Comparison of ENCODE assay signal across 1 cellular context in genomic region chr4:47485047-47485692, GRCh38.
TF ChIP-seq lines count a peak whose summit lies in the region.

ATP10D (plus strand) TSS chr4:47485275; CDS start chr4:47512541, 27,266 bp downstream.

TF ChIP-seq in WTC11, 78 proteins besides CTCF, POLR2A, EP300 and RAD21 (continued from another document):
- TF ChIP-seq, protein P1, sequence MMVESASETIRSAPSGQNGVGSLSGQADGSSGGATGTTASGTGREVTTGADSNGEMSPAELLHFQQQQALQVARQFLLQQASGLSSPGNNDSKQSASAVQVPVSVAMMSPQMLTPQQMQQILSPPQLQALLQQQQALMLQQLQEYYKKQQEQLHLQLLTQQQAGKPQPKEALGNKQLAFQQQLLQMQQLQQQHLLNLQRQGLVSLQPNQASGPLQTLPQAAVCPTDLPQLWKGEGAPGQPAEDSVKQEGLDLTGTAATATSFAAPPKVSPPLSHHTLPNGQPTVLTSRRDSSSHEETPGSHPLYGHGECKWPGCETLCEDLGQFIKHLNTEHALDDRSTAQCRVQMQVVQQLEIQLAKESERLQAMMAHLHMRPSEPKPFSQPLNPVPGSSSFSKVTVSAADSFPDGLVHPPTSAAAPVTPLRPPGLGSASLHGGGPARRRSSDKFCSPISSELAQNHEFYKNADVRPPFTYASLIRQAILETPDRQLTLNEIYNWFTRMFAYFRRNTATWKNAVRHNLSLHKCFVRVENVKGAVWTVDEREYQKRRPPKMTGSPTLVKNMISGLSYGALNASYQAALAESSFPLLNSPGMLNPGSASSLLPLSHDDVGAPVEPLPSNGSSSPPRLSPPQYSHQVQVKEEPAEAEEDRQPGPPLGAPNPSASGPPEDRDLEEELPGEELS (CRISPR knock-in tag; IDR thresholded peaks at IDR 0.05) = no peak
- no peak for TF ChIP-seq ZBTB21 (CRISPR knock-in tag; IDR thresholded peaks at IDR 0.05; ENCODE audit: borderline replicate concordance)
- TF ChIP-seq TCF7 (CRISPR knock-in tag; IDR thresholded peaks at IDR 0.05; ENCODE audit: low read depth) = no peak
- no peak for TF ChIP-seq ZNF423 (CRISPR knock-in tag; IDR thresholded peaks at IDR 0.05)
- no peak for TF ChIP-seq EMX1 (CRISPR knock-in tag; IDR thresholded peaks at IDR 0.05)
- TF ChIP-seq, protein P2, sequence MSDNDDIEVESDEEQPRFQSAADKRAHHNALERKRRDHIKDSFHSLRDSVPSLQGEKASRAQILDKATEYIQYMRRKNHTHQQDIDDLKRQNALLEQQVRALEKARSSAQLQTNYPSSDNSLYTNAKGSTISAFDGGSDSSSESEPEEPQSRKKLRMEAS (CRISPR knock-in tag; IDR thresholded peaks at IDR 0.05) = no peak
- TF ChIP-seq MXD4 (CRISPR knock-in tag; IDR thresholded peaks at IDR 0.05; ENCODE audit: borderline replicate concordance) = no peak
- no peak for TF ChIP-seq ATF6 (CRISPR knock-in tag; IDR thresholded peaks at IDR 0.05)
- TF ChIP-seq AFF4 (CRISPR knock-in tag; IDR thresholded peaks at IDR 0.05; ENCODE audit: borderline replicate concordance) = no peak
- no peak for TF ChIP-seq JAZF1 (CRISPR knock-in tag; IDR thresholded peaks at IDR 0.05)
- TF ChIP-seq, protein P3, sequence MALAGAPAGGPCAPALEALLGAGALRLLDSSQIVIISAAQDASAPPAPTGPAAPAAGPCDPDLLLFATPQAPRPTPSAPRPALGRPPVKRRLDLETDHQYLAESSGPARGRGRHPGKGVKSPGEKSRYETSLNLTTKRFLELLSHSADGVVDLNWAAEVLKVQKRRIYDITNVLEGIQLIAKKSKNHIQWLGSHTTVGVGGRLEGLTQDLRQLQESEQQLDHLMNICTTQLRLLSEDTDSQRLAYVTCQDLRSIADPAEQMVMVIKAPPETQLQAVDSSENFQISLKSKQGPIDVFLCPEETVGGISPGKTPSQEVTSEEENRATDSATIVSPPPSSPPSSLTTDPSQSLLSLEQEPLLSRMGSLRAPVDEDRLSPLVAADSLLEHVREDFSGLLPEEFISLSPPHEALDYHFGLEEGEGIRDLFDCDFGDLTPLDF (CRISPR knock-in tag; IDR thresholded peaks at IDR 0.05) = no peak
- TF ChIP-seq NFATC4 (CRISPR knock-in tag; IDR thresholded peaks at IDR 0.05) = no peak
- no peak for TF ChIP-seq FOXK1 (CRISPR knock-in tag; IDR thresholded peaks at IDR 0.05)
- no peak for TF ChIP-seq ESRRA (CRISPR knock-in tag; IDR thresholded peaks at IDR 0.05; ENCODE audit: borderline replicate concordance)
- TF ChIP-seq FOXP1 (CRISPR knock-in tag; IDR thresholded peaks at IDR 0.05; ENCODE audit: borderline replicate concordance) = peak; percentile 38; the same call in 1 of the 2 replicates
- no peak for TF ChIP-seq ZNF281 (CRISPR knock-in tag; IDR thresholded peaks at IDR 0.05)
- TF ChIP-seq, protein P4, sequence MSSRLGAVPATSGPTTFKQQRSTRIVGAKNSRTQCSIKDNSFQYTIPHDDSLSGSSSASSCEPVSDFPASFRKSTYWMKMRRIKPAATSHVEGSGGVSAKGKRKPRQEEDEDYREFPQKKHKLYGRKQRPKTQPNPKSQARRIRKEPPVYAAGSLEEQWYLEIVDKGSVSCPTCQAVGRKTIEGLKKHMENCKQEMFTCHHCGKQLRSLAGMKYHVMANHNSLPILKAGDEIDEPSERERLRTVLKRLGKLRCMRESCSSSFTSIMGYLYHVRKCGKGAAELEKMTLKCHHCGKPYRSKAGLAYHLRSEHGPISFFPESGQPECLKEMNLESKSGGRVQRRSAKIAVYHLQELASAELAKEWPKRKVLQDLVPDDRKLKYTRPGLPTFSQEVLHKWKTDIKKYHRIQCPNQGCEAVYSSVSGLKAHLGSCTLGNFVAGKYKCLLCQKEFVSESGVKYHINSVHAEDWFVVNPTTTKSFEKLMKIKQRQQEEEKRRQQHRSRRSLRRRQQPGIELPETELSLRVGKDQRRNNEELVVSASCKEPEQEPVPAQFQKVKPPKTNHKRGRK (CRISPR knock-in tag; IDR thresholded peaks at IDR 0.05; ENCODE audit: borderline replicate concordance) = no peak
- TF ChIP-seq, protein P5, sequence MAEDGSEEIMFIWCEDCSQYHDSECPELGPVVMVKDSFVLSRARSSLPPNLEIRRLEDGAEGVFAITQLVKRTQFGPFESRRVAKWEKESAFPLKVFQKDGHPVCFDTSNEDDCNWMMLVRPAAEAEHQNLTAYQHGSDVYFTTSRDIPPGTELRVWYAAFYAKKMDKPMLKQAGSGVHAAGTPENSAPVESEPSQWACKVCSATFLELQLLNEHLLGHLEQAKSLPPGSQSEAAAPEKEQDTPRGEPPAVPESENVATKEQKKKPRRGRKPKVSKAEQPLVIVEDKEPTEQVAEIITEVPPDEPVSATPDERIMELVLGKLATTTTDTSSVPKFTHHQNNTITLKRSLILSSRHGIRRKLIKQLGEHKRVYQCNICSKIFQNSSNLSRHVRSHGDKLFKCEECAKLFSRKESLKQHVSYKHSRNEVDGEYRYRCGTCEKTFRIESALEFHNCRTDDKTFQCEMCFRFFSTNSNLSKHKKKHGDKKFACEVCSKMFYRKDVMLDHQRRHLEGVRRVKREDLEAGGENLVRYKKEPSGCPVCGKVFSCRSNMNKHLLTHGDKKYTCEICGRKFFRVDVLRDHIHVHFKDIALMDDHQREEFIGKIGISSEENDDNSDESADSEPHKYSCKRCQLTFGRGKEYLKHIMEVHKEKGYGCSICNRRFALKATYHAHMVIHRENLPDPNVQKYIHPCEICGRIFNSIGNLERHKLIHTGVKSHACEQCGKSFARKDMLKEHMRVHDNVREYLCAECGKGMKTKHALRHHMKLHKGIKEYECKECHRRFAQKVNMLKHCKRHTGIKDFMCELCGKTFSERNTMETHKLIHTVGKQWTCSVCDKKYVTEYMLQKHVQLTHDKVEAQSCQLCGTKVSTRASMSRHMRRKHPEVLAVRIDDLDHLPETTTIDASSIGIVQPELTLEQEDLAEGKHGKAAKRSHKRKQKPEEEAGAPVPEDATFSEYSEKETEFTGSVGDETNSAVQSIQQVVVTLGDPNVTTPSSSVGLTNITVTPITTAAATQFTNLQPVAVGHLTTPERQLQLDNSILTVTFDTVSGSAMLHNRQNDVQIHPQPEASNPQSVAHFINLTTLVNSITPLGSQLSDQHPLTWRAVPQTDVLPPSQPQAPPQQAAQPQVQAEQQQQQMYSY (CRISPR knock-in tag; IDR thresholded peaks at IDR 0.05) = peak; percentile 74
- TF ChIP-seq, protein P6, sequence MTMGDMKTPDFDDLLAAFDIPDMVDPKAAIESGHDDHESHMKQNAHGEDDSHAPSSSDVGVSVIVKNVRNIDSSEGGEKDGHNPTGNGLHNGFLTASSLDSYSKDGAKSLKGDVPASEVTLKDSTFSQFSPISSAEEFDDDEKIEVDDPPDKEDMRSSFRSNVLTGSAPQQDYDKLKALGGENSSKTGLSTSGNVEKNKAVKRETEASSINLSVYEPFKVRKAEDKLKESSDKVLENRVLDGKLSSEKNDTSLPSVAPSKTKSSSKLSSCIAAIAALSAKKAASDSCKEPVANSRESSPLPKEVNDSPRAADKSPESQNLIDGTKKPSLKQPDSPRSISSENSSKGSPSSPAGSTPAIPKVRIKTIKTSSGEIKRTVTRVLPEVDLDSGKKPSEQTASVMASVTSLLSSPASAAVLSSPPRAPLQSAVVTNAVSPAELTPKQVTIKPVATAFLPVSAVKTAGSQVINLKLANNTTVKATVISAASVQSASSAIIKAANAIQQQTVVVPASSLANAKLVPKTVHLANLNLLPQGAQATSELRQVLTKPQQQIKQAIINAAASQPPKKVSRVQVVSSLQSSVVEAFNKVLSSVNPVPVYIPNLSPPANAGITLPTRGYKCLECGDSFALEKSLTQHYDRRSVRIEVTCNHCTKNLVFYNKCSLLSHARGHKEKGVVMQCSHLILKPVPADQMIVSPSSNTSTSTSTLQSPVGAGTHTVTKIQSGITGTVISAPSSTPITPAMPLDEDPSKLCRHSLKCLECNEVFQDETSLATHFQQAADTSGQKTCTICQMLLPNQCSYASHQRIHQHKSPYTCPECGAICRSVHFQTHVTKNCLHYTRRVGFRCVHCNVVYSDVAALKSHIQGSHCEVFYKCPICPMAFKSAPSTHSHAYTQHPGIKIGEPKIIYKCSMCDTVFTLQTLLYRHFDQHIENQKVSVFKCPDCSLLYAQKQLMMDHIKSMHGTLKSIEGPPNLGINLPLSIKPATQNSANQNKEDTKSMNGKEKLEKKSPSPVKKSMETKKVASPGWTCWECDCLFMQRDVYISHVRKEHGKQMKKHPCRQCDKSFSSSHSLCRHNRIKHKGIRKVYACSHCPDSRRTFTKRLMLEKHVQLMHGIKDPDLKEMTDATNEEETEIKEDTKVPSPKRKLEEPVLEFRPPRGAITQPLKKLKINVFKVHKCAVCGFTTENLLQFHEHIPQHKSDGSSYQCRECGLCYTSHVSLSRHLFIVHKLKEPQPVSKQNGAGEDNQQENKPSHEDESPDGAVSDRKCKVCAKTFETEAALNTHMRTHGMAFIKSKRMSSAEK (CRISPR knock-in tag; IDR thresholded peaks at IDR 0.05; ENCODE audit: borderline replicate concordance) = no peak
- TF ChIP-seq ZNF396 (CRISPR knock-in tag; IDR thresholded peaks at IDR 0.05; ENCODE audit: borderline replicate concordance) = no peak
- no peak for TF ChIP-seq OVOL2 (CRISPR knock-in tag; IDR thresholded peaks at IDR 0.05; ENCODE audit: borderline replicate concordance)
- no peak for TF ChIP-seq GABPB1 (CRISPR knock-in tag; IDR thresholded peaks at IDR 0.05)
- TF ChIP-seq SMAD3 (CRISPR knock-in tag; IDR thresholded peaks at IDR 0.05; ENCODE audit: borderline replicate concordance) = 0 out of 2 replicates have a peak, but pooled peaks have one; percentile 32
- no peak for TF ChIP-seq ZNF219 (CRISPR knock-in tag; IDR thresholded peaks at IDR 0.05; ENCODE audit: borderline replicate concordance)
- no peak for TF ChIP-seq ZNF121 (CRISPR knock-in tag; IDR thresholded peaks at IDR 0.05)
- TF ChIP-seq, protein P7, sequence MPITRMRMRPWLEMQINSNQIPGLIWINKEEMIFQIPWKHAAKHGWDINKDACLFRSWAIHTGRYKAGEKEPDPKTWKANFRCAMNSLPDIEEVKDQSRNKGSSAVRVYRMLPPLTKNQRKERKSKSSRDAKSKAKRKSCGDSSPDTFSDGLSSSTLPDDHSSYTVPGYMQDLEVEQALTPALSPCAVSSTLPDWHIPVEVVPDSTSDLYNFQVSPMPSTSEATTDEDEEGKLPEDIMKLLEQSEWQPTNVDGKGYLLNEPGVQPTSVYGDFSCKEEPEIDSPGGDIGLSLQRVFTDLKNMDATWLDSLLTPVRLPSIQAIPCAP (CRISPR knock-in tag; IDR thresholded peaks at IDR 0.05) = no peak
TF ChIP-seq in WTC11: peak in this region for 9.
